In the genomic region with DNA sequence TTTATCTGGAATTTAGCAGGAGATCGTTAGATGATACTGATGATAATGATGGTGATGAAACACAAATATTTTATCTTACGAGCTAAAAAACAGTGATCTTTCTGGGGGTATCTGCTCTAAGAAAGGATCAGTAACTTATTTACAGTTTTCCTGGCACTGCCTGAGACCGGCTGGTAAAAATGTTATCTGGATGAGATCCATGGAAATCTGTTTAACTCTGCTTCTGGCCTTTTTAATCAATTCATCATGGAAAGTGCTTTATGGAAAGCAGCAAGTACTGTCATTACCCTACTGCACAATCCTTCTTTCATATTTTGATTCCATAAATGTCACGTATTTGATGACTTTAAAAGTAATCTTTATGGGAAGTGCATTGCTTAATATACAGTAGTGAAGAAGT, we compare ENCODE assay signal across 7 cellular contexts.
"Had no signal": no experiment of that assay in that cellular context is flagged by ENCODE, and none has a peak within 500 bp of the region (broad histone marks: within the 10 kb centered on the region; RNA-seq: fewer than 3 reads in every experiment).

No MANE protein-coding gene starts in this region.

- H3K4me1 Mint-ChIP-seq: IgD-negative memory B cell had no signal

- H3K27ac Mint-ChIP-seq: IgD-negative memory B cell had no signal

- H3K27me3 Mint-ChIP-seq: IgD-negative memory B cell had no signal

- H3K27ac ChIP-seq: HL-60 had no signal

- ATAC-seq: HepG2, K562 had no signal

- H3K36me3 Mint-ChIP-seq: IgD-negative memory B cell had no signal

- H3K4me3 Mint-ChIP-seq: IgD-negative memory B cell had no signal

- H3K4me3 ChIP-seq: K562 had no signal

- DNase-seq: IMR-90, KBM-7, KG1 had no signal
